Comparison of ENCODE assay signal across 15 cellular contexts in genomic region chr16:17166095-17166494, GRCh38.
"Had no signal": no experiment of that assay in that cellular context is flagged by ENCODE, and none has a peak within 500 bp of the region (broad histone marks: within the 10 kb centered on the region; RNA-seq: fewer than 3 reads in every experiment).

No MANE protein-coding gene starts in this region.

- H3K27me3 ChIP-seq: right atrium auricular region, suprapubic skin, upper lobe of right lung had no signal

- H3K27ac ChIP-seq: right atrium auricular region, suprapubic skin, upper lobe of right lung had no signal

- H3K36me3 ChIP-seq: right atrium auricular region, suprapubic skin, upper lobe of right lung had no signal

- FAIRE-seq: colon, endothelial cell of umbilical vein had no signal

- H3K4me3 ChIP-seq: lung, right atrium auricular region, suprapubic skin, upper lobe of right lung had no signal

- H3K9me3 Mint-ChIP-seq: activated CD4-positive, alpha-beta memory T cell treated with anti-CD3 and anti-CD28 coated beads for 36 hours; activated naive CD8-positive, alpha-beta T cell treated with anti-CD3 and anti-CD28 coated beads, Interleukin-2, amount 10 ng/mL, durations not matched to agents 7 days and 5 days; activated T-cell treated with anti-CD3 and anti-CD28 coated beads, Interleukin-2, amount 50 U/mL, for 4 hours; immature natural killer cell had no signal

- DNase-seq: activated CD4-positive, alpha-beta memory T cell treated with anti-CD3 and anti-CD28 coated beads for 36 hours; activated effector memory CD4-positive, alpha-beta T cell treated with anti-CD3 and anti-CD28 coated beads, Interleukin-2, amount 50 U/mL, for 16 hours; activated naive CD8-positive, alpha-beta T cell treated with anti-CD3 and anti-CD28 coated beads, Interleukin-2, amount 10 ng/mL, durations not matched to agents 7 days and 5 days; activated T-cell treated with anti-CD3 and anti-CD28 coated beads, Interleukin-2, amount 50 U/mL, for 4 hours; aorta; hippocampal formation; immature natural killer cell; naive thymus-derived CD4-positive, alpha-beta T cell; stimulated activated naive CD4-positive, alpha-beta T cell; upper lobe of right lung had no signal

- H3K9me3 ChIP-seq: right atrium auricular region, suprapubic skin, upper lobe of right lung had no signal

- H3K27me3 Mint-ChIP-seq: activated CD4-positive, alpha-beta memory T cell treated with anti-CD3 and anti-CD28 coated beads for 36 hours; activated naive CD8-positive, alpha-beta T cell treated with anti-CD3 and anti-CD28 coated beads, Interleukin-2, amount 10 ng/mL, durations not matched to agents 7 days and 5 days; naive thymus-derived CD4-positive, alpha-beta T cell had no signal

- H3K27ac Mint-ChIP-seq: activated CD4-positive, alpha-beta memory T cell treated with anti-CD3 and anti-CD28 coated beads for 36 hours; activated naive CD8-positive, alpha-beta T cell treated with anti-CD3 and anti-CD28 coated beads, Interleukin-2, amount 10 ng/mL, durations not matched to agents 7 days and 5 days; immature natural killer cell; naive thymus-derived CD4-positive, alpha-beta T cell had no signal

- H3K4me1 ChIP-seq: suprapubic skin, upper lobe of right lung had no signal

- H3K4me3 Mint-ChIP-seq: activated CD4-positive, alpha-beta memory T cell treated with anti-CD3 and anti-CD28 coated beads for 36 hours; activated naive CD8-positive, alpha-beta T cell treated with anti-CD3 and anti-CD28 coated beads, Interleukin-2, amount 10 ng/mL, durations not matched to agents 7 days and 5 days; activated T-cell treated with anti-CD3 and anti-CD28 coated beads, Interleukin-2, amount 50 U/mL, for 4 hours; immature natural killer cell; naive thymus-derived CD4-positive, alpha-beta T cell had no signal

- ATAC-seq: activated T-cell treated with anti-CD3 and anti-CD28 coated beads, Interleukin-2, amount 50 U/mL, for 4 hours; naive thymus-derived CD4-positive, alpha-beta T cell; upper lobe of right lung had no signal
